ENCODE assay signal across 9 cellular contexts in genomic region chr3:39141211-39141995, GRCh38. TPM values are rescaled to one million over a fixed set of nuclear protein-coding genes. Genes with fewer than 3 reads are reported as not detected.
DNase-seq lines count a peak whose midpoint lies in the region; ATAC-seq and TF ChIP-seq lines count a peak whose summit lies in the region.
"Had no signal": no experiment of that assay in that cellular context is flagged by ENCODE, and none has a peak within 500 bp of the region (broad histone marks: within the 10 kb centered on the region; RNA-seq: fewer than 3 reads in every experiment).

No MANE protein-coding gene starts in this region.

- H3K27ac ChIP-seq in RWPE2 (ENCODE audit: poor library complexity, severe bottlenecking) (peak overlapping the region; percentile 93), sigmoid colon (peak overlapping the region; percentile 35 to 68 (median 52))

- intact Hi-C loops in sigmoid colon (cut with DNase I) = no loop called here
- intact Hi-C loops in posterior vena cava (cut with DNase I) = no loop called here

- TF ChIP-seq EP300 in sigmoid colon (IDR thresholded peaks at IDR 0.05) = no peak

- H3K9me3 ChIP-seq in RWPE2 (ENCODE audit: severe bottlenecking) (no peaks in the 10 kb centered on the region), sigmoid colon (no peaks in the 10 kb centered on the region)

- WGBS in sigmoid colon, 2 donors = 11 to 51% methylated on average over 3 of the region's 3 CpGs

- ATAC-seq in RWPE2 (ENCODE audit: low read depth) = peak; percentile 86

- DNase-seq in GM03348 (ENCODE audit: low spot score) = peak; percentile 51
- DNase-seq in RWPE2 (ENCODE audit: low spot score) = peak; percentile 93
- peak; percentile 63 for DNase-seq in fibroblast of villous mesenchyme (ENCODE audit: low read depth)
- peak; percentile 72 for DNase-seq in sigmoid colon
- no peak for DNase-seq in stimulated activated CD4-positive, alpha-beta T cell treated with anti-CD3 and anti-CD28 coated beads, Interleukin-4, amount 100 ng/mL, for 1 hour
- no peak for DNase-seq in posterior vena cava (ENCODE audit: low spot score)
- DNase-seq in NCI-H524 (lab: John Stamatoyannopoulos, UW) = no peak
- no peak for DNase-seq in activated CD4-positive, alpha-beta T cell treated with anti-CD3 and anti-CD28 coated beads, Interleukin-2, amount 50 U/mL, for 48 hours

- no peaks in the 10 kb centered on the region for H3K27me3 ChIP-seq in RWPE2 (ENCODE audit: insufficient read depth, poor library complexity, severe bottlenecking)
- H3K27me3 ChIP-seq in sigmoid colon = no peaks in the 10 kb centered on the region

- H3K4me3 ChIP-seq in RWPE2 (ENCODE audit: severe bottlenecking) (no peak overlapping the region), fibroblast of villous mesenchyme (ENCODE audit: low read depth, low read length) (no peak overlapping the region), sigmoid colon (no peak overlapping the region)

- H3K4me1 ChIP-seq in RWPE2 (ENCODE audit: insufficient read depth, poor library complexity, severe bottlenecking) (peaks cover 35% of the 10 kb centered on the region), sigmoid colon (peaks cover 0 to 53% (median 44%) of the 10 kb centered on the region in 4 donors)

- no peak for TF ChIP-seq POLR2A in sigmoid colon (IDR thresholded peaks at IDR 0.05)

- no peak for TF ChIP-seq CTCF in RWPE2 (IDR thresholded peaks at IDR 0.05; ENCODE audit: poor library complexity, severe bottlenecking)
- TF ChIP-seq CTCF in fibroblast of villous mesenchyme (IDR thresholded peaks at IDR 0.05; ENCODE audit: insufficient read depth, low read depth, low read length) = no peak
- no peak for TF ChIP-seq CTCF in sigmoid colon (IDR thresholded peaks at IDR 0.05)

- H3K36me3 ChIP-seq in RWPE2 (ENCODE audit: low read depth) (peaks cover 45% of the 10 kb centered on the region), sigmoid colon (peaks cover 27 to 67% (median 32%) of the 10 kb centered on the region in 4 donors)

RNA-seq across cellular contexts. Expression of gene CSRNP1, which starts 12.0 kb away (rescaled TPM):
- total RNA-seq in fibroblast of villous mesenchyme (16.8 and 20.7 TPM in 2 replicates), sigmoid colon (100 to 1,000 TPM in 1 of 4 donors, 10 to 100 TPM in 3; 12.8 to 135 (median 21.9) TPM), posterior vena cava (10 to 100 TPM; 23.5 to 61.4 TPM)
- polyA plus RNA-seq in sigmoid colon = 10 to 100 TPM; 15.6 to 26.7 (median 16.9) TPM

RNA-seq across cellular contexts. Expression of gene TTC21A, which starts 33.9 kb away (rescaled TPM):
- total RNA-seq in fibroblast of villous mesenchyme (3.5 and 3.9 TPM in 2 replicates), sigmoid colon (1 to 10 TPM; 2.9 to 7.1 (median 4.4) TPM), posterior vena cava (1 to 10 TPM; 3.0 to 5.4 TPM)
- 1 to 10 TPM in 2 of 3 donors, under 1 TPM in 1; 0.60 to 6.0 (median 2.8) TPM for polyA plus RNA-seq in sigmoid colon

RNA-seq across cellular contexts. Expression of gene GORASP1, which starts 34.0 kb away (rescaled TPM):
- 44.9 and 50.9 TPM in 2 replicates for total RNA-seq in fibroblast of villous mesenchyme
- 10 to 100 TPM; 43.5 to 49.9 (median 48.9) TPM for total RNA-seq in sigmoid colon
- 10 to 100 TPM; 35.4 to 54.5 (median 40.7) TPM for polyA plus RNA-seq in sigmoid colon
- total RNA-seq in posterior vena cava = 10 to 100 TPM; 50.8 to 61.8 TPM

RNA-seq across cellular contexts. Expression of gene XIRP1, which starts 51.0 kb away (rescaled TPM):
- total RNA-seq in fibroblast of villous mesenchyme (under 0.01 TPM in 1 of 2 replicates, not detected in the other), sigmoid colon (under 1 TPM in 1 of 4 donors, not detected in 3; 0.54 TPM), posterior vena cava (1 to 10 TPM in 1 of 2 donors, under 1 TPM in 1; 0.23 to 7.1 TPM)
- polyA plus RNA-seq in sigmoid colon = 1 to 10 TPM in 1 of 3 donors, under 1 TPM in 2; 0.25 to 1.2 (median 0.69) TPM
- total RNA-seq: dermis microvascular lymphatic vessel endothelial cell had no signal

Comparison
In these comparisons a context has a peak if more than half of its experiments do, and no peak if none do; other contexts are left out.
1. DNase-seq: peak in GM03348 (single experiment), RWPE2 (single experiment), fibroblast of villous mesenchyme (single experiment) and sigmoid colon (single experiment); none in stimulated activated CD4-positive, alpha-beta T cell treated with anti-CD3 and anti-CD28 coated beads, Interleukin-4, amount 100 ng/mL, for 1 hour (single experiment), posterior vena cava (single experiment), NCI-H524 (0 of 2) and activated CD4-positive, alpha-beta T cell treated with anti-CD3 and anti-CD28 coated beads, Interleukin-2, amount 50 U/mL, for 48 hours (0 of 2).